ENCODE assay signal across 26 cellular contexts in genomic region chr9:70552561-70552960, GRCh38.
"Had no signal": no experiment of that assay in that cellular context is flagged by ENCODE, and none has a peak within 500 bp of the region (broad histone marks: within the 10 kb centered on the region; RNA-seq: fewer than 3 reads in every experiment).

No MANE protein-coding gene starts in this region.

- H3K79me2 ChIP-seq: hepatocyte had no signal

- H3K27me3 ChIP-seq: esophagus squamous epithelium, gastrocnemius medialis, heart left ventricle, hepatocyte, left lung had no signal

- ATAC-seq: effector memory CD8-positive, alpha-beta T cell; esophagus mucosa; gastrocnemius medialis; heart left ventricle; left colon; left lung; left ventricle myocardium superior; lower lobe of right lung had no signal

- H3K4me3 ChIP-seq: coronary artery, esophagus squamous epithelium, gastrocnemius medialis, heart left ventricle, hepatocyte, left lung, lower lobe of right lung had no signal

- H3K27ac ChIP-seq: coronary artery, epithelial cell of prostate, esophagus squamous epithelium, gastrocnemius medialis, heart left ventricle, hepatocyte, left lung, lower lobe of right lung had no signal

- H3K9me3 ChIP-seq: esophagus squamous epithelium, gastrocnemius medialis, left lung, lower lobe of right lung had no signal

- DNase-seq: effector CD8-positive, alpha-beta T cell; effector memory CD8-positive, alpha-beta T cell; endodermal cell; erythroblast; esophagus squamous epithelium; foreskin fibroblast; foreskin melanocyte; gastrocnemius medialis; heart left ventricle; hypothalamus; immature natural killer cell; islet precursor cell; kidney; kidney glomerular epithelial cell; left colon; left lung; left ventricle myocardium superior; lower lobe of right lung; mesendoderm; midbrain had no signal

- H2AFZ ChIP-seq: hepatocyte had no signal

- H3K36me3 ChIP-seq: esophagus squamous epithelium, gastrocnemius medialis, heart left ventricle, left lung, lower lobe of right lung had no signal

- FAIRE-seq: colon, endometrium, kidney had no signal

- H3K4me2 ChIP-seq: hepatocyte had no signal
